In the genomic region with DNA sequence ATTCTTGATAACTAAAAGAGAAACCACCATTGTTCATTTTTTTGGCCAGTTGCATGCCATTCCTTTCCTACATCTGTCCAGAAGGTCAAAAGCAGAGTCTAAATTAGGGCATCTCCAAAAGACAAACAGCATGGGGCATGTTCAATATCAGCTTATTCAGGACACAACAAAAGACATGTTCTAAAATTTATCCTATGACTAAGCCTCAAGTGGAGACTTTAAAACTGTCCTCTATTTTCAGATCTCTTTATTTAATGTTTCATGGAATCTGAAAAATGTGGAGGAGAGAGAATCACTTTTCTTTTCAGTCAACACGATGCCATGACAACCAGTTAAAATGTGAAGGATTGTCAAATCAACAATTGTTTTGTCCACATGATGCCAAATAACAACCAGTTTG, we compare ENCODE assay signal across 29 cellular contexts.
"Had no signal": no experiment of that assay in that cellular context is flagged by ENCODE, and none has a peak within 500 bp of the region (broad histone marks: within the 10 kb centered on the region; RNA-seq: fewer than 3 reads in every experiment).

No MANE protein-coding gene starts in this region.

- H3K27ac ChIP-seq: ascending aorta, brain microvascular endothelial cell, esophagus muscularis mucosa, gastroesophageal sphincter, hepatocyte, pancreas, prostate gland, stomach, thyroid gland, upper lobe of right lung had no signal

- H3K9me3 ChIP-seq: ascending aorta, esophagus muscularis mucosa, gastroesophageal sphincter, pancreas, prostate gland, stomach, thyroid gland, upper lobe of right lung had no signal

- DNase-seq: activated CD4-positive, alpha-beta T cell treated with anti-CD3 and anti-CD28 coated beads for 4 hours; activated CD4-positive, alpha-beta T cell treated with anti-CD3 and anti-CD28 coated beads, Interleukin-2, amount 50 U/mL, for 4 hours; activated CD8-positive, alpha-beta memory T cell treated with anti-CD3 and anti-CD28 coated beads for 24 hours; activated effector memory CD4-positive, alpha-beta T cell treated with anti-CD3 and anti-CD28 coated beads, Interleukin-2, amount 50 U/mL, for 16 hours; activated naive CD4-positive, alpha-beta T cell treated with anti-CD3 and anti-CD28 coated beads for 36 hours; activated naive CD8-positive, alpha-beta T cell treated with anti-CD3 and anti-CD28 coated beads for 36 hours; activated T-cell treated with anti-CD3 and anti-CD28 coated beads, Interleukin-2, amount 50 U/mL, for 1 hour; brain microvascular endothelial cell; endodermal cell; islet precursor cell; left cardiac atrium; left ventricle myocardium superior; naive thymus-derived CD4-positive, alpha-beta T cell; nucleus accumbens; pancreas; retina; stimulated activated CD4-positive, alpha-beta T cell treated with anti-CD3 and anti-CD28 coated beads, Interleukin-1b, Interleukin-23, amount 100 ng/mL, for 48 hours; stimulated activated CD4-positive, alpha-beta T cell treated with anti-CD3 and anti-CD28 coated beads, Interleukin-4, amount 100 ng/mL, for 4 hours; stimulated activated CD8-positive, alpha-beta memory T cell treated with anti-CD3 and anti-CD28 coated beads, Interleukin-4, amount 100 ng/mL, for 48 hours; stimulated activated naive B cell treated with anti-CD40 and anti-IgM and Interleukin-4, amounts not matched to agents 10 μg/mL and 1 μg/mL and 100 μg/mL, for 72 hours; stomach; thyroid gland; upper lobe of right lung had no signal

- H3K27me3 ChIP-seq: ascending aorta, brain microvascular endothelial cell, esophagus muscularis mucosa, gastroesophageal sphincter, hepatocyte, pancreas, stomach, thyroid gland, upper lobe of right lung had no signal

- H2AFZ ChIP-seq: hepatocyte had no signal

- H3K36me3 ChIP-seq: ascending aorta, brain microvascular endothelial cell, esophagus muscularis mucosa, gastroesophageal sphincter, pancreas, prostate gland, stomach, thyroid gland, upper lobe of right lung had no signal

- H3K4me2 ChIP-seq: hepatocyte, smooth muscle cell had no signal

- H3K79me2 ChIP-seq: hepatocyte had no signal

- H3K4me1 ChIP-seq: ascending aorta, gastroesophageal sphincter, pancreas, prostate gland, stomach, thyroid gland, upper lobe of right lung had no signal

- H3K4me3 ChIP-seq: ascending aorta, esophagus muscularis mucosa, gastroesophageal sphincter, hepatocyte, pancreas, prostate gland, smooth muscle cell, stomach, thyroid gland, upper lobe of right lung had no signal
